ENCODE assay signal across 17 cellular contexts in genomic region chr12:102454330-102454729, GRCh38. TPM values are rescaled to one million over a fixed set of nuclear protein-coding genes. Genes with fewer than 3 reads are reported as not detected.
"Had no signal": no experiment of that assay in that cellular context is flagged by ENCODE, and none has a peak within 500 bp of the region (broad histone marks: within the 10 kb centered on the region; RNA-seq: fewer than 3 reads in every experiment).

No MANE protein-coding gene starts in this region.

- H3K4me1 ChIP-seq: pancreas, spleen, tibial nerve had no signal

- H3K27me3 ChIP-seq: pancreas, spleen, testis, tibial nerve had no signal

- H3K4me3 ChIP-seq: coronary artery, pancreas, prostate gland, spleen, testis, tibial nerve had no signal

- DNase-seq: caudate nucleus; effector CD4-positive, alpha-beta T cell; immature natural killer cell; midbrain; occipital lobe; pancreas; spleen; stimulated activated CD4-positive, alpha-beta T cell treated with anti-CD3 and anti-CD28 coated beads, Interleukin-15, amount 100 ng/mL, for 24 hours; stimulated activated CD4-positive, alpha-beta T cell treated with anti-CD3 and anti-CD28 coated beads, Interleukin-1b, Interleukin-23, amount 100 ng/mL, for 48 hours; stimulated activated CD4-positive, alpha-beta T cell treated with anti-CD3 and anti-CD28 coated beads, Interleukin-4, amount 100 ng/mL, for 24 hours; testis had no signal

- ATAC-seq: natural killer cell treated with Interleukin-12 subunit alpha and Interleukin-12 subunit beta and Interleukin-15 and Interleukin-18, amount 100 ng/mL, for 72 hours; stimulated activated memory B cell treated with anti-CD40 and anti-IgM and Interleukin-4, amounts not matched to agents 10 μg/mL and 1 μg/mL and 100 μg/mL, for 72 hours had no signal

- H3K9me3 ChIP-seq: pancreas, prostate gland, testis, tibial nerve had no signal

- H3K36me3 ChIP-seq: pancreas, prostate gland, spleen, tibial nerve had no signal

- H3K27ac ChIP-seq: pancreas, prostate gland, testis had no signal

RNA-seq across cellular contexts. Expression of gene IGF1, which starts 26.0 kb away (rescaled TPM):
- polyA plus RNA-seq: immature natural killer cell, keratinocyte had no signal
